8 cellular contexts compared by ENCODE assay signal in genomic region chrX:54182864-54183613, GRCh38. TPM values are rescaled to one million over a fixed set of nuclear protein-coding genes. Genes with fewer than 3 reads are reported as not detected.
DNase-seq lines count a peak whose midpoint lies in the region; ATAC-seq, FAIRE-seq and TF ChIP-seq lines count a peak whose summit lies in the region.

Gene FAM120C (minus strand): TSS chrX:54183254. CDS start chrX:54183198, 56 bp downstream.

- H3K27me3 ChIP-seq in keratinocyte (ENCODE audit: control insufficient read depth, extremely low read depth, insufficient read depth, low read length): no peaks in the 10 kb centered on the region

- H4K20me1 ChIP-seq in keratinocyte (ENCODE audit: control insufficient read depth, extremely low read depth, insufficient read depth, low read length): no peaks in the 10 kb centered on the region

- peak within 1 kb of the TSS; percentile 83 for H3K4me3 Mint-ChIP-seq in activated B cell treated with CpG ODN at 0.5 μM for 24 hours

- peak within 1 kb of the TSS; percentile 81 for H3K27ac ChIP-seq in caudate nucleus (ENCODE audit: low read depth, low read length)
- H3K27ac ChIP-seq in keratinocyte (ENCODE audit: control insufficient read depth, insufficient read depth, low read length): peak within 1 kb of the TSS; percentile 78

- H3K4me1 Mint-ChIP-seq in activated B cell treated with CpG ODN at 0.5 μM for 24 hours: peaks cover 41% of the 10 kb centered on the region

- DNase-seq in 8988T (peak; percentile 68), NCI-H226 (peak; percentile 65), activated B cell treated with CpG ODN at 0.5 μM for 24 hours (peak; percentile 41), caudate nucleus (lab: John Stamatoyannopoulos, UW) (peak in 59 of 61 donors; percentile 6 to 90 (median 68)), keratinocyte (ENCODE audit: low read depth, low spot score) (no peak)
- peak; percentile 67 for DNase-seq in stimulated activated CD4-positive, alpha-beta T cell treated with anti-CD3 and anti-CD28 coated beads, Interleukin-12 subunit alpha, Interleukin-12 subunit beta, amount 100 ng/mL, for 4 hours

- peak within 1 kb of the TSS; percentile 55 to 74 (median 55) for H3K4me3 ChIP-seq in keratinocyte (ENCODE audit: control insufficient read depth in 2 of 3, extremely low read depth in 1 of 3, insufficient read depth in 2 of 3, low read depth in 1 of 3, low read length in 3 of 3)

- H2AFZ ChIP-seq in keratinocyte (ENCODE audit: control insufficient read depth, low read length): peak within 1 kb of the TSS; percentile 76

- dilution Hi-C loops in keratinocyte (cut with MboI; ENCODE audit: extremely low pct_ligation_motif_present, low sequenced_read_pairs): no loop called here

- TF ChIP-seq CTCF in activated B cell treated with CpG ODN at 0.5 μM for 24 hours (IDR thresholded peaks at IDR 0.05) (no peak), keratinocyte (optimal IDR thresholded peaks at IDR 0.05 in 1 of 3, IDR thresholded peaks at IDR 0.05 in 1 of 3, conservative IDR thresholded peaks at IDR 0.05 in 1 of 3; ENCODE audit: extremely low read depth in 1 of 3, insufficient read depth in 2 of 3, low read length in 3 of 3) (no peak)

- intact Hi-C loops in activated B cell treated with CpG ODN at 0.5 μM for 24 hours (cut with micrococcal nuclease): loop anchor here (1.0 to 5.0 kb wide), 9 partner anchors 139 to 1091 kb away; partner anchors contain the start of genes APEX2, GNL3L, HSD17B10 and KANTR

- peak within 1 kb of the TSS; percentile 79 for H3K9ac ChIP-seq in keratinocyte (ENCODE audit: control insufficient read depth, extremely low read depth, insufficient read depth, low read length)

- POLR2A ChIA-PET in activated B cell treated with CpG ODN at 0.5 μM for 24 hours (lab: Charles Lee): interaction anchor here (0.6 to 2.5 kb wide), 13 partner anchors 12 to 1921 kb away, joined by 3 to 37 read pairs (median 5); partner anchors contain the start of genes APEX2, HUWE1, PHF8 and TSR2

- ATAC-seq in GM18858 (IDR thresholded peaks at IDR 0.05; ENCODE audit: unreplicated experiment) (peak; percentile 19), HG03097 (IDR thresholded peaks at IDR 0.05; ENCODE audit: low FRiP score, unreplicated experiment) (peak; percentile 40), activated B cell treated with CpG ODN at 0.5 μM for 24 hours (ENCODE audit: low read depth) (peak; percentile 79)

- H3K27ac Mint-ChIP-seq in activated B cell treated with CpG ODN at 0.5 μM for 24 hours: peak within 1 kb of the TSS; percentile 85

- FAIRE-seq in keratinocyte (lab: Jason Lieb, UNC): no peak

- peak within 1 kb of the TSS; percentile 92 for H3K4me2 ChIP-seq in keratinocyte (ENCODE audit: control insufficient read depth, extremely low read depth, insufficient read depth, low read depth, low read length)

- CTCF ChIA-PET in activated B cell treated with CpG ODN at 0.5 μM for 24 hours (lab: Charles Lee): no interaction called here

- no peaks in the 10 kb centered on the region for H3K9me3 ChIP-seq in keratinocyte (ENCODE audit: control insufficient read depth, low read depth, low read length)

- no peaks in the 10 kb centered on the region for H3K9me3 Mint-ChIP-seq in activated B cell treated with CpG ODN at 0.5 μM for 24 hours

- H3K9me1 ChIP-seq in keratinocyte (ENCODE audit: control insufficient read depth, extremely low read depth, insufficient read depth, low read length): no peaks in the 10 kb centered on the region

- no peaks in the 10 kb centered on the region for H3K27me3 Mint-ChIP-seq in activated B cell treated with CpG ODN at 0.5 μM for 24 hours

- H3K4me1 ChIP-seq in keratinocyte (ENCODE audit: control insufficient read depth, extremely low read depth, insufficient read depth, low read length): peaks cover 15% of the 10 kb centered on the region

- H3K36me3 ChIP-seq in keratinocyte (ENCODE audit: control insufficient read depth in 2 of 2, extremely low read depth in 1 of 2, insufficient read depth in 2 of 2, low read length in 2 of 2): no peaks in the 10 kb centered on the region

- H3K36me3 Mint-ChIP-seq in activated B cell treated with CpG ODN at 0.5 μM for 24 hours (ENCODE audit: low read depth): peaks cover 20% of the 10 kb centered on the region

- H3K79me2 ChIP-seq in keratinocyte (ENCODE audit: control insufficient read depth, insufficient read depth, low read length): peaks cover 27% of the 10 kb centered on the region

RNA-seq across cellular contexts. Expression of gene FAM120C, which starts in this region (rescaled TPM):
- total RNA-seq in activated B cell treated with CpG ODN at 0.5 μM for 24 hours: 14.0 and 20.2 TPM in 2 replicates
- 1.4 to 1.9 TPM (median 1.5 TPM) in 3 replicates for polyA plus RNA-seq in keratinocyte
- 0.19 TPM for polyA plus RNA-seq in keratinocyte (2011; ENCODE audit: low read depth)
- 1.1 and 1.3 TPM in 2 replicates for polyA plus RNA-seq in keratinocyte (2011; cell fraction: cytosol; rRNA removed)
- 2.4 and 3.4 TPM in 2 replicates for polyA plus RNA-seq in keratinocyte (2011; cell fraction: nucleus; rRNA removed)
- polyA plus RNA-seq in keratinocyte (2012; ENCODE audit: low replicate concordance): 2.1 and 2.2 TPM in 2 replicates
- polyA minus RNA-seq in keratinocyte: 2.0 to 4.3 TPM (median 3.2 TPM) in 3 replicates
- 4.0 TPM for polyA minus RNA-seq in keratinocyte (2011; cell fraction: cytosol; rRNA and poly(A)+ RNA removed)
- 3.0 and 3.1 TPM in 2 replicates for polyA minus RNA-seq in keratinocyte (2011; cell fraction: nucleus; rRNA and poly(A)+ RNA removed)

Comparison
In these comparisons a context has a peak if more than half of its experiments do, and no peak if none do; other contexts are left out.
1. ATAC-seq: peak in every context shown above with its lines; median percentile 79 in activated B cell treated with CpG ODN at 0.5 μM for 24 hours; 40 in HG03097; 19 in GM18858.